In the genomic region with DNA sequence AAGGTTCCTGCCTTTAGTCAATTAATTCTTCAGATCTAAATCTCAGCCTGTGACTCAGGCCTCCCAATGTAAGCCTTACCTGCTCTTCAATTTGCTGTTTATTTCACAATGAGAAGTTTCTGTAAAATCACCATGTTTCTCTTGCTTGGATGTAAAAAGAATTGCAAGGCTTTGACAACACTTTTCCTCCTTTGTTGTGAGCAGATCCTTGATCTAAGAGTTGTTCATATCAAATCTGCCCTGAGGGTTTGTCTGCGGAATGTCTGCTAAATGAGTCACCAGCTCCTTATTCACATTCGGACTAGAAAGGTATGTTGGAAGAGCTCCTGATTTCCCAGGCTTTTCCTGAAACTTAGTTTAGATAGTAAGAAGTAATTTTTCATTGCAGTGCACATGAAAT, we compare ENCODE assay signal across 13 cellular contexts.
DNase-seq lines count a peak whose midpoint lies in the region; ATAC-seq and TF ChIP-seq lines count a peak whose summit lies in the region.
"Had no signal": no experiment of that assay in that cellular context is flagged by ENCODE, and none has a peak within 500 bp of the region (broad histone marks: within the 10 kb centered on the region; RNA-seq: fewer than 3 reads in every experiment).

No MANE protein-coding gene starts in this region.

- TF ChIP-seq CTCF in AG04450 (IDR thresholded peaks at IDR 0.05; ENCODE audit: low read depth, low read length) (no peak), brain microvascular endothelial cell (IDR thresholded peaks at IDR 0.05; ENCODE audit: low read depth, low read length, missing control alignments) (no peak), Peyer's patch (IDR thresholded peaks at IDR 0.05) (no peak), colonic mucosa (IDR thresholded peaks at IDR 0.05) (no peak)

- intact Hi-C loops in colonic mucosa (cut with DNase I) = no loop called here

- no peak for TF ChIP-seq POLR2A in Peyer's patch (IDR thresholded peaks at IDR 0.05)

- DNase-seq in AG04450 (ENCODE audit: low read depth, low spot score) (peak; percentile 63), brain microvascular endothelial cell (peak; percentile 72), iris pigment epithelial cell (ENCODE audit: low read depth) (peak; percentile 82), Peyer's patch (no peak), colonic mucosa (no peak), G401 (ENCODE audit: low spot score) (no peak)
- DNase-seq: activated CD8-positive, alpha-beta memory T cell treated with anti-CD3 and anti-CD28 coated beads, Interleukin-2, amount 50 U/mL, for 48 hours; AML-193; NCI-H510A treated with DMSO at 0.1 percent for 48 hours; occipital lobe; tibial artery had no signal

- in situ Hi-C loops in brain microvascular endothelial cell (cut with HindIII; ENCODE audit: low pct_ligation_motif_present, low sequenced_read_pairs) (no loop called here), G401 (cut with HindIII; ENCODE audit: low sequenced_read_pairs) (no loop called here)

- no peaks in the 10 kb centered on the region for H3K36me3 ChIP-seq in HUES64 (ENCODE audit: insufficient read depth, low read length)
- no peaks in the 10 kb centered on the region for H3K36me3 ChIP-seq in brain microvascular endothelial cell (replicated peaks)
- H3K36me3 ChIP-seq in Peyer's patch = no peaks in the 10 kb centered on the region
- no peaks in the 10 kb centered on the region for H3K36me3 ChIP-seq in colonic mucosa
- H3K36me3 ChIP-seq: tibial artery had no signal

- H3K4me1 ChIP-seq in HUES64 (ENCODE audit: insufficient read depth, low read length) = peaks cover 55% of the 10 kb centered on the region
- no peaks in the 10 kb centered on the region for H3K4me1 ChIP-seq in Peyer's patch
- no peaks in the 10 kb centered on the region for H3K4me1 ChIP-seq in colonic mucosa

- ATAC-seq in GM18907 (IDR thresholded peaks at IDR 0.05; ENCODE audit: unreplicated experiment) = no peak

- CTCF ChIA-PET in AG04450 (lab: Charles Lee) = interaction anchor here (0.6 kb wide), 1 partner anchor 622 kb away, joined by 3 read pairs; no protein-coding TSS in a partner anchor

- H3K4me3 ChIP-seq in AG04450 (ENCODE audit: low read depth, low read length) (no peak overlapping the region), HUES64 (ENCODE audit: low read length) (no peak overlapping the region; the same call in 1 of the 2 replicates), brain microvascular endothelial cell (ENCODE audit: low read depth, low read length) (no peak overlapping the region), Peyer's patch (no peak overlapping the region), colonic mucosa (no peak overlapping the region)
- H3K4me3 ChIP-seq: tibial artery had no signal

- no peaks in the 10 kb centered on the region for H3K9me3 ChIP-seq in AG04450 (ENCODE audit: control insufficient read depth, insufficient read depth, low read length)
- H3K9me3 ChIP-seq in HUES64 (ENCODE audit: insufficient read depth, low read depth, low read length) = no peaks in the 10 kb centered on the region
- no peaks in the 10 kb centered on the region for H3K9me3 ChIP-seq in Peyer's patch
- no peaks in the 10 kb centered on the region for H3K9me3 ChIP-seq in colonic mucosa
- H3K9me3 ChIP-seq: tibial artery had no signal

- H3K27me3 ChIP-seq in AG04450 (ENCODE audit: control insufficient read depth, insufficient read depth, low read length) (no peaks in the 10 kb centered on the region), HUES64 (ENCODE audit: insufficient read depth, low read length) (no peaks in the 10 kb centered on the region), brain microvascular endothelial cell (replicated peaks) (no peaks in the 10 kb centered on the region), Peyer's patch (no peaks in the 10 kb centered on the region), colonic mucosa (no peaks in the 10 kb centered on the region)
- H3K27me3 ChIP-seq: tibial artery had no signal

- H3K27ac ChIP-seq in AG04450 (ENCODE audit: low read depth, low read length) (no peak overlapping the region), HUES64 (ENCODE audit: low read depth, low read length) (peak overlapping the region; percentile 64), brain microvascular endothelial cell (peak overlapping the region; percentile 23), Peyer's patch (no peak overlapping the region), colonic mucosa (no peak overlapping the region)
- H3K27ac ChIP-seq: tibial artery had no signal

- peak overlapping the region; percentile 10; the same call in 1 of the 2 replicates for H3K9ac ChIP-seq in HUES64 (ENCODE audit: low read depth, low read length)
- H3K9ac ChIP-seq in colonic mucosa (ENCODE audit: low read depth in 2 of 2, low read length in 2 of 2) = no peak overlapping the region

- POLR2A ChIA-PET in AG04450 (lab: Yijun Ruan, JAX) = no interaction called here

- 46% methylated on average over 2 of the region's 2 CpGs for WGBS in HUES64

Comparison
In these comparisons a context has a peak if more than half of its experiments do, and no peak if none do; other contexts are left out.
1. DNase-seq: peak in AG04450 (single experiment), brain microvascular endothelial cell (single experiment) and iris pigment epithelial cell (single experiment); none in Peyer's patch (0 of 3), colonic mucosa (single experiment) and G401 (single experiment).
2. H3K27ac ChIP-seq: peak in HUES64 (single experiment) and brain microvascular endothelial cell (single experiment); none in AG04450 (single experiment), Peyer's patch (0 of 4) and colonic mucosa (single experiment).